In genomic region chr5:93929146-93929545, GRCh38 we compare ENCODE assay signal across 28 cellular contexts.
DNase-seq lines count a peak whose midpoint lies in the region; FAIRE-seq and TF ChIP-seq lines count a peak whose summit lies in the region.
"Had no signal": no experiment of that assay in that cellular context is flagged by ENCODE, and none has a peak within 500 bp of the region (broad histone marks: within the 10 kb centered on the region; RNA-seq: fewer than 3 reads in every experiment).

No MANE protein-coding gene starts in this region.

- H3K4me1 ChIP-seq in astrocyte (ENCODE audit: insufficient read depth, low read length): no peaks in the 10 kb centered on the region
- H3K4me1 ChIP-seq: thyroid gland had no signal

- H3K4me3 ChIP-seq in astrocyte (ENCODE audit: insufficient read depth, low read depth, low read length) (no peak overlapping the region), fibroblast of the aortic adventitia (ENCODE audit: low read depth, low read length) (no peak overlapping the region)
- H3K4me3 ChIP-seq: cardiac muscle cell, thyroid gland had no signal

- no peak overlapping the region for H2AFZ ChIP-seq in astrocyte (ENCODE audit: low read depth, low read length)

- H3K9me3 Mint-ChIP-seq in astrocyte (ENCODE audit: unreplicated experiment): peaks cover 2% of the 10 kb centered on the region
- H3K9me3 Mint-ChIP-seq in activated CD4-positive, alpha-beta memory T cell treated with anti-CD3 and anti-CD28 coated beads, Interleukin-2, amount 10 ng/mL, durations not matched to agents 7 days and 5 days: peaks cover 3% of the 10 kb centered on the region
- H3K9me3 Mint-ChIP-seq: activated T-helper 2 cell treated with anti-CD3 and anti-CD28 coated beads, Interferon-gamma antibody, Interleukin-2, Interleukin-4, amounts not matched to agents 10 μg/mL and 5 μg/mL and 100 μg/mL, durations not matched to agents 14 hours and 24 hours and 36 hours had no signal

- no peaks in the 10 kb centered on the region for H3K27me3 ChIP-seq in astrocyte (ENCODE audit: insufficient read depth, low read length)
- H3K27me3 ChIP-seq: cardiac muscle cell, thyroid gland had no signal

- no peak for FAIRE-seq in astrocyte (lab: Jason Lieb, UNC)
- FAIRE-seq: H54, HTR-8/SVneo had no signal

- H3K27ac ChIP-seq in astrocyte (ENCODE audit: low read depth, low read length): no peak overlapping the region
- H3K27ac ChIP-seq: cardiac muscle cell, thyroid gland had no signal

- no peaks in the 10 kb centered on the region for H3K36me3 ChIP-seq in astrocyte (ENCODE audit: insufficient read depth, low read length)
- H3K36me3 ChIP-seq: cardiac muscle cell, thyroid gland had no signal

- POLR2A ChIA-PET in activated CD4-positive, alpha-beta memory T cell treated with anti-CD3 and anti-CD28 coated beads, Interleukin-2, amount 10 ng/mL, durations not matched to agents 7 days and 5 days (lab: Charles Lee): no interaction called here

- H3K36me3 Mint-ChIP-seq in astrocyte (ENCODE audit: low read depth, unreplicated experiment): no peaks in the 10 kb centered on the region
- H3K36me3 Mint-ChIP-seq in activated CD4-positive, alpha-beta memory T cell treated with anti-CD3 and anti-CD28 coated beads, Interleukin-2, amount 10 ng/mL, durations not matched to agents 7 days and 5 days (ENCODE audit: low read depth): peaks cover 3% of the 10 kb centered on the region

- no peak overlapping the region for H3K4me3 Mint-ChIP-seq in astrocyte (ENCODE audit: unreplicated experiment)
- no peak overlapping the region for H3K4me3 Mint-ChIP-seq in activated CD4-positive, alpha-beta memory T cell treated with anti-CD3 and anti-CD28 coated beads, Interleukin-2, amount 10 ng/mL, durations not matched to agents 7 days and 5 days
- H3K4me3 Mint-ChIP-seq: CD4-positive, alpha-beta memory T cell; nephron progenitor cell; T-helper 17 cell had no signal

- no peaks in the 10 kb centered on the region for H3K27me3 Mint-ChIP-seq in astrocyte (ENCODE audit: low read depth, unreplicated experiment)
- H3K27me3 Mint-ChIP-seq in activated CD4-positive, alpha-beta memory T cell treated with anti-CD3 and anti-CD28 coated beads, Interleukin-2, amount 10 ng/mL, durations not matched to agents 7 days and 5 days: no peaks in the 10 kb centered on the region
- H3K27me3 Mint-ChIP-seq: CD4-positive, alpha-beta memory T cell; T-helper 17 cell had no signal

- H3K27ac Mint-ChIP-seq in astrocyte (ENCODE audit: unreplicated experiment): no peak overlapping the region
- H3K27ac Mint-ChIP-seq in activated CD4-positive, alpha-beta memory T cell treated with anti-CD3 and anti-CD28 coated beads, Interleukin-2, amount 10 ng/mL, durations not matched to agents 7 days and 5 days: no peak overlapping the region
- H3K27ac Mint-ChIP-seq: activated T-helper 2 cell treated with anti-CD3 and anti-CD28 coated beads, Interferon-gamma antibody, Interleukin-2, Interleukin-4, amounts not matched to agents 10 μg/mL and 5 μg/mL and 100 μg/mL, durations not matched to agents 14 hours and 24 hours and 36 hours; CD4-positive, alpha-beta memory T cell; nephron progenitor cell; T-helper 17 cell had no signal

- CTCF ChIA-PET in activated CD4-positive, alpha-beta memory T cell treated with anti-CD3 and anti-CD28 coated beads, Interleukin-2, amount 10 ng/mL, durations not matched to agents 7 days and 5 days (lab: Charles Lee): no interaction called here

- H3K4me1 Mint-ChIP-seq in astrocyte (ENCODE audit: low read depth, unreplicated experiment): peaks cover 19% of the 10 kb centered on the region
- no peaks in the 10 kb centered on the region for H3K4me1 Mint-ChIP-seq in activated CD4-positive, alpha-beta memory T cell treated with anti-CD3 and anti-CD28 coated beads, Interleukin-2, amount 10 ng/mL, durations not matched to agents 7 days and 5 days

- H3K9ac ChIP-seq in astrocyte (ENCODE audit: low read length): no peak overlapping the region

- H4K20me1 ChIP-seq in astrocyte (ENCODE audit: insufficient read depth, low read length): no peaks in the 10 kb centered on the region

- peak; percentile 45 for DNase-seq in EH (ENCODE audit: low read depth)
- DNase-seq in M059J (ENCODE audit: low read depth): peak; percentile 2
- DNase-seq in astrocyte (ENCODE audit: low read depth): peak; percentile 63
- peak; percentile 74 for DNase-seq in fibroblast of the aortic adventitia (ENCODE audit: low read depth)
- DNase-seq in activated CD4-positive, alpha-beta memory T cell treated with anti-CD3 and anti-CD28 coated beads, Interleukin-2, amount 10 ng/mL, durations not matched to agents 7 days and 5 days: no peak
- no peak for DNase-seq in SHP77 treated with DMSO at 0.1 percent for 48 hours (lab: John Stamatoyannopoulos, UW)
- no peak for DNase-seq in dermis blood vessel endothelial cell
- DNase-seq in DMS153 (lab: John Stamatoyannopoulos, UW): no peak
- DNase-seq: ACHN; activated CD4-positive, alpha-beta T cell treated with anti-CD3 and anti-CD28 coated beads, Interleukin-2, amount 50 U/mL, for 1 hour; activated CD8-positive, alpha-beta memory T cell treated with anti-CD3 and anti-CD28 coated beads, Interleukin-2, amount 50 U/mL, for 4 hours; CD4-positive, alpha-beta memory T cell; DMS79 treated with DMSO at 0.1 percent for 48 hours; head of caudate nucleus; midbrain; NCI-H1092 treated with DMSO at 0.1 percent for 48 hours; NCI-H2081 treated with DMSO at 0.1 percent for 48 hours; NCI-H748 treated with DMSO at 0.1 percent for 48 hours; nephron progenitor cell; posterior cingulate gyrus; stimulated activated CD4-positive, alpha-beta T cell treated with anti-CD3 and anti-CD28 coated beads, Interleukin-1b, Interleukin-23, amount 100 ng/mL, for 48 hours; stimulated activated naive CD4-positive, alpha-beta T cell treated with Interleukin-2 at 50 U/mL for 16 hours; T-helper 17 cell; thyroid gland had no signal

- no peaks in the 10 kb centered on the region for H3K79me2 ChIP-seq in astrocyte (ENCODE audit: insufficient read depth, low read length)

- no peaks in the 10 kb centered on the region for H3K9me3 ChIP-seq in astrocyte (ENCODE audit: insufficient read depth, low read depth, low read length)
- H3K9me3 ChIP-seq: thyroid gland had no signal

- no peak overlapping the region for H3K4me2 ChIP-seq in astrocyte (ENCODE audit: low read length)

- no peak for TF ChIP-seq CTCF in astrocyte (IDR thresholded peaks at IDR 0.05; ENCODE audit: insufficient read depth, low read depth, low read length)
- no peak for TF ChIP-seq CTCF in fibroblast of the aortic adventitia (IDR thresholded peaks at IDR 0.05; ENCODE audit: insufficient read depth, low read length)

Comparison
In these comparisons a context has a peak if more than half of its experiments do, and no peak if none do; other contexts are left out.
1. DNase-seq: peak in EH (single experiment), M059J (single experiment), astrocyte (single experiment) and fibroblast of the aortic adventitia (single experiment); none in activated CD4-positive, alpha-beta memory T cell treated with anti-CD3 and anti-CD28 coated beads, Interleukin-2, amount 10 ng/mL, durations not matched to agents 7 days and 5 days (single experiment), SHP77 treated with DMSO at 0.1 percent for 48 hours (single experiment), dermis blood vessel endothelial cell (single experiment) and DMS153 (single experiment).